Comparison of ENCODE assay signal across 9 cellular contexts in genomic region chr4:121484633-121485032, GRCh38.
A peak's percentile ranks its signal among the peaks of the same experiment; 100 is the strongest.
DNase-seq lines count a peak whose midpoint lies in the region; ATAC-seq and TF ChIP-seq lines count a peak whose summit lies in the region.
"Had no signal": no experiment of that assay in that cellular context is flagged by ENCODE, and none has a peak within 500 bp of the region (broad histone marks: within the 10 kb centered on the region; RNA-seq: fewer than 3 reads in every experiment).

No MANE protein-coding gene starts in this region.

- WGBS in adrenal gland, 4 donors: 0 to 10% (median 5%) methylated on average over 1 of the region's 1 CpG

- TF ChIP-seq RAD21 in HCT116 (IDR thresholded peaks at IDR 0.05; ENCODE audit: low read depth): peak; percentile 49

- H3K79me2 ChIP-seq in HCT116 (ENCODE audit: insufficient read depth, low read length): no peaks in the 10 kb centered on the region

- H4K20me1 ChIP-seq in HCT116 (ENCODE audit: insufficient read depth): no peaks in the 10 kb centered on the region

- intact Hi-C loops in HCT116 (cut with micrococcal nuclease) (loop anchor here (2.0 kb wide), 1 partner anchor 252 kb away; no protein-coding TSS in a partner anchor), adrenal gland (cut with DNase I) (loop anchor here (10.0 kb wide), 1 partner anchor 170 kb away; no protein-coding TSS in a partner anchor), uterus (cut with DNase I; ENCODE audit: low total_unique reads) (no loop called here)

- H2AFZ ChIP-seq in HCT116 (ENCODE audit: low read depth, low read length, poor library complexity, severe bottlenecking): peak overlapping the region; percentile 48

- H3K4me1 ChIP-seq in HCT116 (ENCODE audit: control insufficient read depth in 1 of 2, insufficient read depth in 2 of 2, low read length in 2 of 2) (peaks cover 0 to 6% of the 10 kb centered on the region in 2 experiments; a peak in 1 of 4 replicates), adrenal gland (replicated peaks in 1 of 2) (no peaks in the 10 kb centered on the region), uterus (no peaks in the 10 kb centered on the region)

- CTCF ChIA-PET in HCT116 (lab: Charles Lee): interaction anchor here (0.9 to 1.6 kb wide), 3 partner anchors 10 to 252 kb away, joined by 4 to 7 read pairs (median 4); no protein-coding TSS in a partner anchor

- TF ChIP-seq CTCF in GM12873 (IDR thresholded peaks at IDR 0.05; ENCODE audit: insufficient read depth, low read depth, low read length, missing control alignments) (peak; percentile 88), HCT116 (IDR thresholded peaks at IDR 0.05 in 2 of 3, conservative IDR thresholded peaks at IDR 0.05 in 1 of 3; ENCODE audit: borderline replicate concordance in 1 of 3, insufficient read depth in 1 of 3, low read depth in 2 of 3, low read length in 2 of 3) (peak; percentile 43 to 84 (median 82); a peak in 5 of 6 replicates), adrenal gland (IDR thresholded peaks at IDR 0.05) (peak; percentile 50 to 76 (median 68)), uterus (IDR thresholded peaks at IDR 0.05) (peak in 3 of 4 experiments; percentile 17 to 27 (median 25))

- no peak overlapping the region for H3K4me3 ChIP-seq in HCT116 (replicated peaks in 1 of 2; ENCODE audit: low read depth in 1 of 2, low read length in 2 of 2)
- no peak overlapping the region for H3K4me3 ChIP-seq in adrenal gland
- H3K4me3 ChIP-seq in uterus: no peak overlapping the region
- H3K4me3 ChIP-seq: SK-N-MC had no signal

- H3K36me3 ChIP-seq in HCT116 (ENCODE audit: control insufficient read depth in 1 of 2, insufficient read depth in 2 of 2, low read length in 2 of 2) (no peaks in the 10 kb centered on the region), adrenal gland (replicated peaks in 1 of 2) (no peaks in the 10 kb centered on the region), uterus (no peaks in the 10 kb centered on the region)

- H3K9ac ChIP-seq in HCT116 (ENCODE audit: low read length): no peak overlapping the region

- H3K27ac ChIP-seq in HCT116 (ENCODE audit: low read depth, low read length) (no peak overlapping the region), adrenal gland (no peak overlapping the region), uterus (no peak overlapping the region)
- H3K27ac ChIP-seq: SK-N-MC had no signal

- no peak overlapping the region for H3K4me2 ChIP-seq in HCT116 (ENCODE audit: low read length)

- DNase-seq in AG08396 (ENCODE audit: low spot score) (peak; percentile 58), HCT116 (ENCODE audit: low read depth, low spot score) (peak; percentile 29), LoVo (ENCODE audit: low spot score) (peak; percentile 35), adrenal gland (peak; percentile 33 to 72 (median 50)), islet precursor cell (peak; percentile 70), uterus (peak in 1 of 2 donors; percentile 22), C1 segment of cervical spinal cord (lab: John Stamatoyannopoulos, UW) (no peak)

- RAD21 ChIA-PET in HCT116 (lab: Charles Lee; ENCODE audit: low non-redundant PET in 1 of 2, low total read pairs in 2 of 2, uncharacterized antibody in 2 of 2, unreplicated experiment in 2 of 2): no interaction called here

- BruUV-seq in HCT116 (replicated peaks; lab: Mats Ljungman, UMichigan): no TSS peak

- H3K9me2 ChIP-seq in HCT116 (ENCODE audit: insufficient read depth): no peaks in the 10 kb centered on the region

- no peaks in the 10 kb centered on the region for H3K9me3 ChIP-seq in HCT116 (ENCODE audit: control insufficient read depth in 1 of 2, insufficient read depth in 1 of 2, low read depth in 1 of 2, low read length in 2 of 2)
- H3K9me3 ChIP-seq in adrenal gland (replicated peaks in 1 of 3): no peaks in the 10 kb centered on the region
- H3K9me3 ChIP-seq in uterus: no peaks in the 10 kb centered on the region

- no peak for TF ChIP-seq POLR2A in HCT116 (IDR thresholded peaks at IDR 0.05; ENCODE audit: borderline replicate concordance, extremely low read depth, insufficient read depth, insufficient read length)
- no peak for TF ChIP-seq POLR2A in adrenal gland (IDR thresholded peaks at IDR 0.05)
- TF ChIP-seq POLR2A in uterus (IDR thresholded peaks at IDR 0.05): no peak

- POLR2A ChIA-PET in HCT116 (lab: Charles Lee): no interaction called here

- ATAC-seq in HCT116: peak; percentile 95

- no peaks in the 10 kb centered on the region for H3K27me3 ChIP-seq in HCT116 (ENCODE audit: insufficient read depth, low read length)
- no peaks in the 10 kb centered on the region for H3K27me3 ChIP-seq in adrenal gland
- no peaks in the 10 kb centered on the region for H3K27me3 ChIP-seq in uterus

TF ChIP-seq in HCT116, 20 proteins besides CTCF, POLR2A, EP300 and RAD21:
- TF ChIP-seq EZH2phosphoT487 (IDR thresholded peaks at IDR 0.05; ENCODE audit: borderline replicate concordance) (no peak), ZNF274 (IDR thresholded peaks at IDR 0.05; ENCODE audit: low read depth, low read length) (no peak), CEBPB (IDR thresholded peaks at IDR 0.05; ENCODE audit: low read depth) (no peak), SP1 (IDR thresholded peaks at IDR 0.05; ENCODE audit: low read depth) (no peak), CBX3 (IDR thresholded peaks at IDR 0.05; ENCODE audit: low read depth) (no peak), SRF (IDR thresholded peaks at IDR 0.05; ENCODE audit: low read depth) (no peak), POLR2AphosphoS5 (IDR thresholded peaks at IDR 0.05; ENCODE audit: low read depth, low read length) (no peak), EZH2 (IDR thresholded peaks at IDR 0.05) (no peak), FOSL1 (IDR thresholded peaks at IDR 0.05; ENCODE audit: low read depth) (no peak), EGR1 (IDR thresholded peaks at IDR 0.05; ENCODE audit: low read depth) (no peak), REST (IDR thresholded peaks at IDR 0.05; ENCODE audit: low read depth) (no peak), ELF1 (IDR thresholded peaks at IDR 0.05; ENCODE audit: borderline replicate concordance, low read depth) (no peak), JUND (IDR thresholded peaks at IDR 0.05) (no peak), ZBTB33 (IDR thresholded peaks at IDR 0.05; ENCODE audit: extremely low read depth, insufficient replicate concordance, low read length) (no peak), YY1 (IDR thresholded peaks at IDR 0.05; ENCODE audit: extremely low read depth, insufficient replicate concordance, low read depth, low read length) (no peak), ATF3 (IDR thresholded peaks at IDR 0.05) (no peak)
TF ChIP-seq in HCT116: peak in this region for 0.

Comparison
In these comparisons a context has a peak if more than half of its experiments do, and no peak if none do; other contexts are left out.
1. DNase-seq: peak in AG08396 (single experiment), HCT116 (single experiment), LoVo (single experiment), adrenal gland (7 of 7) and islet precursor cell (single experiment); none in C1 segment of cervical spinal cord (0 of 14).
2. CTCF ChIP-seq: peak in every context shown above with its lines; median percentile 88 in GM12873; 82 in HCT116; 68 in adrenal gland; 25 in uterus.